Comparison of ENCODE assay signal across 8 cellular contexts in the genomic region with DNA sequence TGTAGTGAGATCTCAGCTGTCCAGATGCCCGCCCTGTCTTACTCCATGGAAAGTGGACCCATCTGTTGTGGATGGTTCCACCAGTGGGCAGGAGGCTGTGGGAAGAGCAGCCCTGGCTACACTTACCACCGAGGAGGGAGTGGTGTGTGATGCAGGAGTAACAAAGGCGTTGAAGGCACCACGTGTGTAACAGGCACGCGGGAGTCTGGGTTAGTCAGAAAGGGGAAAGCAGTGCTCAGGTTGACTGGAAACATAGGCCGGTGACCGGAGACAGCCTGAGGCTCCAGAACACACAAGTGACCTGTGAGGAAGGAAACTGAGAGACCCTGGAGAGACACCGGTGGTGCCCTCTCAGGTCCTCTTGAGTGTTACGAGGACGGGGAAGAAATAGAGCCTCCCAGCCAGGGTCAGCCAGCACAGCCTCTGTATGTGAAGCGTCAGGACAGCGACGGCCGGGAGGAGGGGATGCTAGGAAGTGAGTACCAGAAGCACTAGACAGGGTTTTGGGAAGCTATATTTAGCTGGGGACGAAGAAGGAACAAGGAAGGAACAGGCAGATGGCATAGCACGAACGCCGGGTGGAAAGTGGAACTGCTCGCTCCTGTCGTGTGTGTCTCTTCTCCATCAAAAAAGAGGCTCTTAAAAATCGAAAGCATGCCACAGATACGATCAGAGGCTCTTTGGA. TPM values are rescaled to one million over a fixed set of nuclear protein-coding genes. Genes with fewer than 3 reads are reported as not detected.
DNase-seq lines count a peak whose midpoint lies in the region; ATAC-seq, FAIRE-seq and TF ChIP-seq lines count a peak whose summit lies in the region.

No MANE protein-coding gene starts in this region.

- H3K4me3 ChIP-seq in right cardiac atrium (ENCODE audit: low read length) (no peak overlapping the region), PC-3 (ENCODE audit: low read length) (no peak overlapping the region)

- H3K36me3 ChIP-seq in PC-3 (ENCODE audit: low read depth, low read length): peaks cover 37% of the 10 kb centered on the region

- H3K4me2 ChIP-seq in PC-3 (ENCODE audit: low read length): no peak overlapping the region

- H3K27me3 ChIP-seq in right cardiac atrium (ENCODE audit: control insufficient read depth, insufficient read depth) (no peaks in the 10 kb centered on the region), PC-3 (ENCODE audit: low read length) (no peaks in the 10 kb centered on the region)

- ATAC-seq in activated naive CD8-positive, alpha-beta T cell treated with anti-CD3 and anti-CD28 coated beads, Interleukin-2, amount 50 U/mL, for 24 hours: no peak
- peak; percentile 26 to 60 for ATAC-seq in right cardiac atrium
- ATAC-seq in stimulated activated effector memory CD8-positive, alpha-beta T cell treated with anti-CD3 and anti-CD28 coated beads, Interleukin-12 subunit alpha, Interleukin-12 subunit beta, amount 100 ng/mL, for 72 hours: no peak
- no peak for ATAC-seq in PC-3

- 39% methylated on average over 23 of the region's 23 CpGs for WGBS in right cardiac atrium

- POLR2A ChIA-PET in PC-3 (lab: Charles Lee; ENCODE audit: unreplicated experiment): no interaction called here

- no peak overlapping the region for H3K9ac ChIP-seq in PC-3 (ENCODE audit: low read length)

- peaks cover 14% of the 10 kb centered on the region for H3F3A ChIP-seq in PC-3 (ENCODE audit: low read length, unreplicated experiment)

- no peaks in the 10 kb centered on the region for H3K9me3 ChIP-seq in right cardiac atrium (ENCODE audit: control insufficient read depth, low read length)
- H3K9me3 ChIP-seq in PC-3 (ENCODE audit: low read length): no peaks in the 10 kb centered on the region

- peaks cover 37% of the 10 kb centered on the region; the same call in 1 of the 2 replicates for H4K20me1 ChIP-seq in PC-3 (ENCODE audit: low read length)

- TF ChIP-seq POLR2A in GM12891 (IDR thresholded peaks at IDR 0.05; ENCODE audit: low read depth, low read length): no peak

- TF ChIP-seq CTCF in PC-3 (conservative IDR thresholded peaks at IDR 0.05; ENCODE audit: low read depth, low read length): no peak

- peak; percentile 54 to 73 for DNase-seq in Kasumi-1 (lab: John Stamatoyannopoulos, UW)
- no peak for DNase-seq in activated naive CD8-positive, alpha-beta T cell treated with anti-CD3 and anti-CD28 coated beads, Interleukin-2, amount 50 U/mL, for 24 hours
- DNase-seq in right cardiac atrium: peak in 2 of 3 donors; percentile 41 to 77
- DNase-seq in stimulated activated effector memory CD8-positive, alpha-beta T cell treated with anti-CD3 and anti-CD28 coated beads, Interleukin-12 subunit alpha, Interleukin-12 subunit beta, amount 100 ng/mL, for 72 hours (ENCODE audit: low spot score in 2 of 2): no peak
- no peak for DNase-seq in T1000 (lab: John Stamatoyannopoulos, UW)
- DNase-seq in GM19238 (ENCODE audit: insufficient read length, low spot score): no peak
- no peak for DNase-seq in GM12891 (ENCODE audit: insufficient read length, low spot score)
- no peak for DNase-seq in PC-3

- H3K27ac ChIP-seq in right cardiac atrium (ENCODE audit: low read length) (peak overlapping the region; percentile 55), PC-3 (ENCODE audit: low read length) (no peak overlapping the region)

- CTCF ChIA-PET in PC-3 (lab: Charles Lee): no interaction called here

- H3K4me1 Mint-ChIP-seq in activated naive CD8-positive, alpha-beta T cell treated with anti-CD3 and anti-CD28 coated beads, Interleukin-2, amount 50 U/mL, for 24 hours: peaks cover 58% of the 10 kb centered on the region
- peaks cover 52% of the 10 kb centered on the region for H3K4me1 Mint-ChIP-seq in stimulated activated effector memory CD8-positive, alpha-beta T cell treated with anti-CD3 and anti-CD28 coated beads, Interleukin-12 subunit alpha, Interleukin-12 subunit beta, amount 100 ng/mL, for 72 hours

- FAIRE-seq in GM12891 (lab: Jason Lieb, UNC): no peak

- H3K9me2 ChIP-seq in PC-3 (replicated peaks; ENCODE audit: low read length): no peaks in the 10 kb centered on the region

- no peak overlapping the region for H2AFZ ChIP-seq in PC-3 (ENCODE audit: low read length)

- peak overlapping the region; percentile 60 for H3K4me3 Mint-ChIP-seq in activated naive CD8-positive, alpha-beta T cell treated with anti-CD3 and anti-CD28 coated beads, Interleukin-2, amount 50 U/mL, for 24 hours
- no peak overlapping the region for H3K4me3 Mint-ChIP-seq in stimulated activated effector memory CD8-positive, alpha-beta T cell treated with anti-CD3 and anti-CD28 coated beads, Interleukin-12 subunit alpha, Interleukin-12 subunit beta, amount 100 ng/mL, for 72 hours

- H3K27ac Mint-ChIP-seq in activated naive CD8-positive, alpha-beta T cell treated with anti-CD3 and anti-CD28 coated beads, Interleukin-2, amount 50 U/mL, for 24 hours: peak overlapping the region; percentile 71
- H3K27ac Mint-ChIP-seq in stimulated activated effector memory CD8-positive, alpha-beta T cell treated with anti-CD3 and anti-CD28 coated beads, Interleukin-12 subunit alpha, Interleukin-12 subunit beta, amount 100 ng/mL, for 72 hours: peak overlapping the region; percentile 92

- H3K9me3 Mint-ChIP-seq in activated naive CD8-positive, alpha-beta T cell treated with anti-CD3 and anti-CD28 coated beads, Interleukin-2, amount 50 U/mL, for 24 hours: no peaks in the 10 kb centered on the region
- H3K9me3 Mint-ChIP-seq in stimulated activated effector memory CD8-positive, alpha-beta T cell treated with anti-CD3 and anti-CD28 coated beads, Interleukin-12 subunit alpha, Interleukin-12 subunit beta, amount 100 ng/mL, for 72 hours: no peaks in the 10 kb centered on the region

- intact Hi-C loops in right cardiac atrium (cut with DNase I): no loop called here
- intact Hi-C loops in PC-3 (cut with micrococcal nuclease): no loop called here

- H3K4me1 ChIP-seq in right cardiac atrium (ENCODE audit: control insufficient read depth, insufficient read depth, low read length) (peaks cover 37% of the 10 kb centered on the region), PC-3 (ENCODE audit: insufficient read depth, low read length) (peaks cover 41% of the 10 kb centered on the region)

- peaks cover 44% of the 10 kb centered on the region for H3K36me3 Mint-ChIP-seq in activated naive CD8-positive, alpha-beta T cell treated with anti-CD3 and anti-CD28 coated beads, Interleukin-2, amount 50 U/mL, for 24 hours (ENCODE audit: low read depth)
- peaks cover 82% of the 10 kb centered on the region for H3K36me3 Mint-ChIP-seq in stimulated activated effector memory CD8-positive, alpha-beta T cell treated with anti-CD3 and anti-CD28 coated beads, Interleukin-12 subunit alpha, Interleukin-12 subunit beta, amount 100 ng/mL, for 72 hours

- peaks cover 90% of the 10 kb centered on the region for H3K79me2 ChIP-seq in PC-3 (ENCODE audit: low read length)

- H3K27me3 Mint-ChIP-seq in activated naive CD8-positive, alpha-beta T cell treated with anti-CD3 and anti-CD28 coated beads, Interleukin-2, amount 50 U/mL, for 24 hours: no peaks in the 10 kb centered on the region

- no TSS peak for BruUV-seq in PC-3 (replicated peaks; lab: Mats Ljungman, UMichigan)

TF ChIP-seq in GM12891, 5 proteins besides CTCF, POLR2A, EP300 and RAD21:
- TF ChIP-seq POLR2AphosphoS5 (IDR thresholded peaks at IDR 0.05; ENCODE audit: low read depth, low read length): no peak
- no peak for TF ChIP-seq PAX5 (IDR thresholded peaks at IDR 0.05; ENCODE audit: insufficient read depth, low read length, severe bottlenecking)
TF ChIP-seq in GM12891: peak in this region for 0.

RNA-seq across cellular contexts. Expression of a gene that starts 21.7 kb away (rescaled TPM):
- total RNA-seq in right cardiac atrium: 100 to 1,000 TPM; 145 to 164 (median 153) TPM
- 110 TPM for polyA plus RNA-seq in right cardiac atrium
- polyA plus RNA-seq in GM12891 (2012; ENCODE audit: low read depth, missing spikeins): 103 TPM
- total RNA-seq in PC-3 (2014; rRNA removed): 89.7 and 138 TPM in 2 replicates

RNA-seq across cellular contexts. Expression of a gene that starts 47.3 kb away (rescaled TPM):
- total RNA-seq in right cardiac atrium (10 to 100 TPM; 14.0 to 21.7 (median 20.1) TPM), PC-3 (2014; rRNA removed) (19.1 and 19.3 TPM in 2 replicates)
- polyA plus RNA-seq in right cardiac atrium: 15.4 TPM
- 8.0 TPM for polyA plus RNA-seq in GM12891 (2012; ENCODE audit: low read depth, missing spikeins)

RNA-seq across cellular contexts. Expression of a gene that starts 51.7 kb away (rescaled TPM):
- total RNA-seq in right cardiac atrium (1 to 10 TPM; 7.9 to 9.9 (median 9.1) TPM), PC-3 (2014; rRNA removed) (23.4 and 34.5 TPM in 2 replicates)
- 5.4 TPM for polyA plus RNA-seq in right cardiac atrium
- 4.4 TPM for polyA plus RNA-seq in GM12891 (2012; ENCODE audit: low read depth, missing spikeins)

Comparison
In these comparisons a context has a peak if more than half of its experiments do, and no peak if none do; other contexts are left out.
1. DNase-seq: peak in Kasumi-1 (2 of 2) and right cardiac atrium (2 of 3); none in activated naive CD8-positive, alpha-beta T cell treated with anti-CD3 and anti-CD28 coated beads, Interleukin-2, amount 50 U/mL, for 24 hours (single experiment), stimulated activated effector memory CD8-positive, alpha-beta T cell treated with anti-CD3 and anti-CD28 coated beads, Interleukin-12 subunit alpha, Interleukin-12 subunit beta, amount 100 ng/mL, for 72 hours (0 of 2), T1000 (single experiment), GM19238 (single experiment), GM12891 (single experiment) and PC-3 (single experiment).
2. ATAC-seq: peak in right cardiac atrium (2 of 2); none in activated naive CD8-positive, alpha-beta T cell treated with anti-CD3 and anti-CD28 coated beads, Interleukin-2, amount 50 U/mL, for 24 hours (single experiment), stimulated activated effector memory CD8-positive, alpha-beta T cell treated with anti-CD3 and anti-CD28 coated beads, Interleukin-12 subunit alpha, Interleukin-12 subunit beta, amount 100 ng/mL, for 72 hours (single experiment) and PC-3 (single experiment).